In the genomic region with DNA sequence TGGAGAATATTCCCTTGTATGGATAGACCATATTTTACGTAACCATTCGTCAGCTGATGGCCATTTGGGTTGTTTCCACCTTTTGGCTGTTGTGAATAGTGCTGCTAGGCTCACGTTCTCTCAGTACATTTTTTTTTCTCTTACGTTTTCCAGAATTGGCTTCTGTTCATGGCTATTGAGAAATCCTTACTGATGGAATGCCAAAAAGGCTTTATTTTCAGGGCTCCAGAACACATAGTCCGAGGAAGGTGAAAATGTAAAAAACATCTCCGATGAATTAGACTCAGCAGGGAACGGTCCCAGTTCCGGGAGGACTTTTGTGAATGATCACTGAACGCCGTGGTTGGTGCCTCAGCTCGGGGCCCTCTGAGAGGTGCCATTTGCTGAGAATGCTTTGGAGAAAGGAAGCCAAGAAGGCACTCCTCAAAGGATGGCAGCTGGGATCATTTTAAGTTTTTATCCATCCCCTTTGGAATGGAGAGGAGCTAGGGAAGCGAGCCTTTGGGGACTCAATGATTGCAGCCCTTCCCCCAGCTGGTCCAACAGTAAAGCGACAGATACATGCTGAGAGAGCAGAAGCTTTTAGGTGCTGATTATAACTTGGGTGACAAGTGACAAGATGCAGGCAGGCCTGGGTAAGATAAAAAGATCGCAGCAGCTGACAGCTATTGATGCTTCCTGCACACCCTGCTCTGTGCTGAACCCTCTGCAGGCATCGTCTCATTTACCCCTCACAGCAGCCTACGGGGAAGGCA, we compare ENCODE assay signal across 14 cellular contexts.
DNase-seq lines count a peak whose midpoint lies in the region; ATAC-seq and TF ChIP-seq lines count a peak whose summit lies in the region.
"Had no signal": no experiment of that assay in that cellular context is flagged by ENCODE, and none has a peak within 500 bp of the region (broad histone marks: within the 10 kb centered on the region; RNA-seq: fewer than 3 reads in every experiment).

No MANE protein-coding gene starts in this region.

- DNase-seq in ELF-1 (ENCODE audit: low read depth, low spot score), result peak; percentile 70
- peak; percentile 17 for DNase-seq in astrocyte of the hippocampus (ENCODE audit: low read depth, low spot score)
- DNase-seq in cardiac muscle cell (ENCODE audit: low read depth in 1 of 2, low spot score in 1 of 2), result peak; percentile 69 to 94
- DNase-seq in retina, result peak; percentile 26
- no peak for DNase-seq in natural killer cell
- no peak for DNase-seq in activated T-cell treated with anti-CD3 and anti-CD28 coated beads, Interleukin-2, amount 50 U/mL, for 48 hours
- DNase-seq in progenitor cell of endocrine pancreas (ENCODE audit: low spot score, unreplicated experiment), result no peak
- DNase-seq: activated naive CD4-positive, alpha-beta T cell treated with Interleukin-2 at 50 U/mL for 16 hours; effector CD4-positive, alpha-beta T cell; H9; NCI-H1436 had no signal

- H3K27ac Mint-ChIP-seq in natural killer cell (no peak overlapping the region), progenitor cell of endocrine pancreas (no peak overlapping the region)
- H3K27ac Mint-ChIP-seq: H9 had no signal

- H3K4me3 ChIP-seq in cardiac muscle cell, result no peak overlapping the region

- intact Hi-C loops in natural killer cell (cut with micrococcal nuclease), result no loop called here

- no peaks in the 10 kb centered on the region for H3K36me3 ChIP-seq in cardiac muscle cell
- H3K36me3 ChIP-seq: vagina had no signal

- H3K9me3 Mint-ChIP-seq in natural killer cell (no peaks in the 10 kb centered on the region), progenitor cell of endocrine pancreas (ENCODE audit: low read depth) (no peaks in the 10 kb centered on the region)
- H3K9me3 Mint-ChIP-seq: H9 had no signal

- no peak overlapping the region for H3K4me3 Mint-ChIP-seq in natural killer cell
- no peak overlapping the region for H3K4me3 Mint-ChIP-seq in progenitor cell of endocrine pancreas (ENCODE audit: low read depth)
- H3K4me3 Mint-ChIP-seq: H9 had no signal

- no peaks in the 10 kb centered on the region for H3K36me3 Mint-ChIP-seq in natural killer cell
- H3K36me3 Mint-ChIP-seq in progenitor cell of endocrine pancreas (ENCODE audit: insufficient read depth), result no peaks in the 10 kb centered on the region

- H3K27ac ChIP-seq in cardiac muscle cell, result no peak overlapping the region
- H3K27ac ChIP-seq: vagina had no signal

- H3K27me3 Mint-ChIP-seq in natural killer cell (ENCODE audit: low read depth in 2 of 2) (peaks cover 40 to 74% of the 10 kb centered on the region in 2 donors), progenitor cell of endocrine pancreas (peaks cover 27% of the 10 kb centered on the region)

- H3K27me3 ChIP-seq in cardiac muscle cell, result no peaks in the 10 kb centered on the region
- H3K27me3 ChIP-seq: vagina had no signal

- ATAC-seq in natural killer cell, result no peak
- no peak for ATAC-seq in GM18519 (IDR thresholded peaks at IDR 0.05; ENCODE audit: low FRiP score, unreplicated experiment)
- ATAC-seq: HepG2 had no signal

- H3K9me3 ChIP-seq in cardiac muscle cell (ENCODE audit: low read depth), result no peaks in the 10 kb centered on the region
- H3K9me3 ChIP-seq: vagina had no signal

- H3K4me1 ChIP-seq in cardiac muscle cell (ENCODE audit: low read depth), result peaks cover 23% of the 10 kb centered on the region

- TF ChIP-seq CTCF in cardiac muscle cell (IDR thresholded peaks at IDR 0.05; ENCODE audit: low read depth, low read length) (no peak), natural killer cell (IDR thresholded peaks at IDR 0.05) (no peak), progenitor cell of endocrine pancreas (IDR thresholded peaks at IDR 0.05; ENCODE audit: unreplicated experiment) (no peak)

- no peaks in the 10 kb centered on the region for H3K4me1 Mint-ChIP-seq in natural killer cell
- H3K4me1 Mint-ChIP-seq in progenitor cell of endocrine pancreas (ENCODE audit: low read depth), result peaks cover 5% of the 10 kb centered on the region

Comparison
In these comparisons a context has a peak if more than half of its experiments do, and no peak if none do; other contexts are left out.
1. DNase-seq: peak in ELF-1 (single experiment), astrocyte of the hippocampus (single experiment), cardiac muscle cell (2 of 2) and retina (single experiment); none in natural killer cell (single experiment), activated T-cell treated with anti-CD3 and anti-CD28 coated beads, Interleukin-2, amount 50 U/mL, for 48 hours (0 of 2) and progenitor cell of endocrine pancreas (single experiment).